ENCODE assay signal across 15 cellular contexts in genomic region chr9:122809261-122809660, GRCh38. TPM values are rescaled to one million over a fixed set of nuclear protein-coding genes. Genes with fewer than 3 reads are reported as not detected.
"Had no signal": no experiment of that assay in that cellular context is flagged by ENCODE, and none has a peak within 500 bp of the region (broad histone marks: within the 10 kb centered on the region; RNA-seq: fewer than 3 reads in every experiment).

No MANE protein-coding gene starts in this region.

RNA-seq across cellular contexts. Expression of gene OR1K1, which starts 9.3 kb away (rescaled TPM):
- total RNA-seq: activated CD8-positive, alpha-beta memory T cell treated with anti-CD3 and anti-CD28 coated beads for 36 hours; activated T-cell treated with anti-CD3 and anti-CD28 coated beads, Interleukin-2, amount 50 U/mL, for 72 hours; ascending aorta; cerebellum; esophagus mucosa; gastrocnemius medialis; kidney epithelial cell; left ventricle myocardium superior; mononuclear cell; occipital lobe; posterior vena cava; tibial nerve; vagina had no signal
- polyA plus RNA-seq: adipose tissue, neural cell had no signal

RNA-seq across cellular contexts. Expression of gene OR5C1, which starts 20.5 kb away (rescaled TPM):
- total RNA-seq: activated CD8-positive, alpha-beta memory T cell treated with anti-CD3 and anti-CD28 coated beads for 36 hours; activated T-cell treated with anti-CD3 and anti-CD28 coated beads, Interleukin-2, amount 50 U/mL, for 72 hours; ascending aorta; cerebellum; esophagus mucosa; gastrocnemius medialis; kidney epithelial cell; left ventricle myocardium superior; mononuclear cell; occipital lobe; posterior vena cava; tibial nerve; vagina had no signal
- polyA plus RNA-seq: neural cell had no signal
